ENCODE assay signal across 8 cellular contexts in the genomic region with DNA sequence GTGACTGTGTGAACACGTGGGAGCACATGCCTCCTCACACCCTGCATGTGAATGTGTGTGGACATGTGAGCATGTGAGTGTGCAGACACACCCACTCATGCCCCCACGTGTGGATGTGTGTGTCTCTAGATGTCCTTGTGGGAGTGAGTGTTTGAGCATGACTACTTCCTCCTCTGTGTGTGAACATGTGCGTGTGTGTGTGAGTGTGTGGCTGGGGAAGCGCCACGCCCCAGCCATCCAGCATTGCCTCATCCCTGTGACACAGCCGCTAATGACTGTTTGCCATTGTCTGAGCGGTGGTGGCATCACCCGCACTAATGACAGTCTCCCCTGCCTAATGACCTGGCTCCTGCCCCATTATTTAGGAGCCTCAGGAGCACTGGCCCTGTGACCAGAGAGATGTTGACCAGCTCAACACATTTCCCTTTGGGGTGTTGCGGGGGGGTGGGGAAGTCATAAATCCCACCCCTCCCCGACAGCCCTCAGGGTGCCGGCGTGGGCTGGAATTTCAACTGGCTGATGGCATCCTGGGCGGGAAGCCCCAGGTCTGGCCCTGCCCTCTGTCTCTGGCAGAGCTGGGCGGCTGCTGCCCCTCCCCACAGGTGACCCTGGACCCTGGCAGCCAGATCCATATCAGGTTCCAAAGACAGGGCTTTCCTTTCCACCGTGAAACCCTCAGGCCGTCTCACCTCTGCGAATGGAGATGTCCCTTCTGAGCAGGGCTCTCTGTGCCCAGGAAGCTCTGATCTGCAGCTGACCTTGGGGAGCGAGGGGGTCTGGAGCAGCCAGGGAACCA. TPM values are rescaled to one million over a fixed set of nuclear protein-coding genes. Genes with fewer than 3 reads are reported as not detected.
DNase-seq lines count a peak whose midpoint lies in the region; ATAC-seq and TF ChIP-seq lines count a peak whose summit lies in the region.

No MANE protein-coding gene starts in this region.

- H3K79me2 ChIP-seq in OCI-LY7 (ENCODE audit: insufficient read depth, low read depth, low read length) = no peaks in the 10 kb centered on the region

- H3K9me3 ChIP-seq in OCI-LY7 (ENCODE audit: low read length) (no peaks in the 10 kb centered on the region), uterus (no peaks in the 10 kb centered on the region)

- H3K4me1 ChIP-seq in OCI-LY7 (ENCODE audit: insufficient read depth, low read length, poor library complexity, severe bottlenecking) (no peaks in the 10 kb centered on the region), uterus (peaks cover 0 to 15% of the 10 kb centered on the region in 2 donors)

- no peaks in the 10 kb centered on the region for H3K9me3 Mint-ChIP-seq in activated naive CD4-positive, alpha-beta T cell treated with anti-CD3 and anti-CD28 coated beads, Interleukin-2, amount 50 U/mL, for 24 hours
- no peaks in the 10 kb centered on the region for H3K9me3 Mint-ChIP-seq in chondrocyte (ENCODE audit: low read depth)

- no peaks in the 10 kb centered on the region for H4K20me1 ChIP-seq in OCI-LY7 (ENCODE audit: insufficient read depth, low read length)

- H3K27ac ChIP-seq in OCI-LY7 (ENCODE audit: low read depth, low read length, poor library complexity, severe bottlenecking) = no peak overlapping the region
- H3K27ac ChIP-seq in uterus = peak overlapping the region; percentile 14 to 30

- no peak for ATAC-seq in HG03135 (IDR thresholded peaks at IDR 0.05; ENCODE audit: unreplicated experiment)

- no peak overlapping the region for H2AFZ ChIP-seq in OCI-LY7 (ENCODE audit: low read length)

- H3K27me3 ChIP-seq in uterus = no peaks in the 10 kb centered on the region

- H3K4me3 Mint-ChIP-seq in activated naive CD4-positive, alpha-beta T cell treated with anti-CD3 and anti-CD28 coated beads, Interleukin-2, amount 50 U/mL, for 24 hours = no peak overlapping the region
- H3K4me3 Mint-ChIP-seq in chondrocyte (ENCODE audit: unreplicated experiment) = no peak overlapping the region

- no peak for TF ChIP-seq CTCF in OCI-LY7 (conservative IDR thresholded peaks at IDR 0.05; ENCODE audit: low read length)
- TF ChIP-seq CTCF in chondrocyte (IDR thresholded peaks at IDR 0.05) = no peak
- TF ChIP-seq CTCF in uterus (IDR thresholded peaks at IDR 0.05) = no peak

- peaks cover 5% of the 10 kb centered on the region for H3K4me1 Mint-ChIP-seq in activated naive CD4-positive, alpha-beta T cell treated with anti-CD3 and anti-CD28 coated beads, Interleukin-2, amount 50 U/mL, for 24 hours
- peaks cover 71% of the 10 kb centered on the region for H3K4me1 Mint-ChIP-seq in chondrocyte (ENCODE audit: low read depth)

- no peak overlapping the region for H3K4me2 ChIP-seq in OCI-LY7 (ENCODE audit: low read length)

- no peak for TF ChIP-seq POLR2A in uterus (IDR thresholded peaks at IDR 0.05)

- CTCF ChIA-PET in OCI-LY7 (lab: Charles Lee; ENCODE audit: unreplicated experiment) = interaction anchor here (0.6 kb wide), 1 partner anchor 184 kb away, joined by 7 read pairs; no protein-coding TSS in a partner anchor

- peak overlapping the region; percentile 52 for H3K27ac Mint-ChIP-seq in activated naive CD4-positive, alpha-beta T cell treated with anti-CD3 and anti-CD28 coated beads, Interleukin-2, amount 50 U/mL, for 24 hours
- peak overlapping the region; percentile 80 for H3K27ac Mint-ChIP-seq in chondrocyte (ENCODE audit: unreplicated experiment)

- H3K9me2 ChIP-seq in OCI-LY7 (ENCODE audit: insufficient read depth, low read length) = no peaks in the 10 kb centered on the region

- no peak overlapping the region for H3K4me3 ChIP-seq in OCI-LY7 (ENCODE audit: low read depth, low read length, poor library complexity, severe bottlenecking)
- no peak overlapping the region for H3K4me3 ChIP-seq in uterus

- H3K36me3 ChIP-seq in OCI-LY7 (ENCODE audit: insufficient read depth, low read length) (no peaks in the 10 kb centered on the region), uterus (no peaks in the 10 kb centered on the region)

- no TSS peak for BruUV-seq in OCI-LY7 (replicated peaks; lab: Mats Ljungman, UMichigan)

- H3K36me3 Mint-ChIP-seq in activated naive CD4-positive, alpha-beta T cell treated with anti-CD3 and anti-CD28 coated beads, Interleukin-2, amount 50 U/mL, for 24 hours = no peaks in the 10 kb centered on the region
- no peaks in the 10 kb centered on the region for H3K36me3 Mint-ChIP-seq in chondrocyte (ENCODE audit: low read depth)

- no peaks in the 10 kb centered on the region for H3K27me3 Mint-ChIP-seq in activated naive CD4-positive, alpha-beta T cell treated with anti-CD3 and anti-CD28 coated beads, Interleukin-2, amount 50 U/mL, for 24 hours
- H3K27me3 Mint-ChIP-seq in chondrocyte (ENCODE audit: low read depth) = no peaks in the 10 kb centered on the region

- intact Hi-C loops in OCI-LY7 (cut with micrococcal nuclease; ENCODE audit: unreplicated experiment) = no loop called here
- intact Hi-C loops in uterus (cut with DNase I; ENCODE audit: low total_unique reads) = no loop called here

- DNase-seq in activated naive CD4-positive, alpha-beta T cell (lab: John Stamatoyannopoulos, UW) = no peak
- DNase-seq in OCI-LY7 (ENCODE audit: low spot score) (peak; percentile 8), chondrocyte (ENCODE audit: low spot score) (peak; percentile 68), mesenteric fat pad (ENCODE audit: low spot score) (peak; percentile 68), uterus (peak in 1 of 2 donors; percentile 69), NCI-H446 (lab: John Stamatoyannopoulos, UW) (no peak)

- POLR2A ChIA-PET in OCI-LY7 (lab: Charles Lee) = interaction anchor here (0.6 kb wide), 1 partner anchor 706 kb away, joined by 3 read pairs; no protein-coding TSS in a partner anchor

RNA-seq across cellular contexts. Expression of gene KRT80, which starts 11.5 kb away (rescaled TPM):
- not detected in 2 replicates for total RNA-seq in OCI-LY7 (2014; rRNA removed; shearing (Covaris generic))
- not detected in 2 replicates for total RNA-seq in OCI-LY7 (2022)
- 10.7 to 17.0 TPM (median 12.1 TPM) in 3 replicates for total RNA-seq in chondrocyte
- not detected for total RNA-seq in mesenteric fat pad
- 1 to 10 TPM in 1 of 4 donors, not detected in 3; 1.1 TPM for total RNA-seq in uterus

RNA-seq across cellular contexts. Expression of gene KRT7, which starts 29.7 kb away (rescaled TPM):
- total RNA-seq in OCI-LY7 (2014; rRNA removed; shearing (Covaris generic)) = not detected in 2 replicates
- total RNA-seq in OCI-LY7 (2022) = 1.9 TPM in 1 of 2 replicates, not detected in the other
- total RNA-seq in chondrocyte = 187 to 277 TPM (median 266 TPM) in 3 replicates
- total RNA-seq in mesenteric fat pad = 11.7 TPM
- 10 to 100 TPM in 1 of 4 donors, 1 to 10 TPM in 2, not detected in 1; 2.1 to 51.2 (median 5.1) TPM for total RNA-seq in uterus

Comparison
In these comparisons a context has a peak if more than half of its experiments do, and no peak if none do; other contexts are left out.
1. DNase-seq: peak in OCI-LY7 (single experiment), chondrocyte (single experiment) and mesenteric fat pad (single experiment); none in activated naive CD4-positive, alpha-beta T cell (0 of 4) and NCI-H446 (0 of 2).